Comparison of ENCODE assay signal across 8 cellular contexts in genomic region chr3:193826126-193826795, GRCh38.
DNase-seq lines count a peak whose midpoint lies in the region; ATAC-seq and TF ChIP-seq lines count a peak whose summit lies in the region.

No MANE protein-coding gene starts in this region.

- H3K27ac ChIP-seq in AG04450 (ENCODE audit: low read depth, low read length) (no peak overlapping the region), breast epithelium (peak overlapping the region; percentile 8 to 75), lower lobe of right lung (no peak overlapping the region)

- TF ChIP-seq CTCF in AG04450 (IDR thresholded peaks at IDR 0.05; ENCODE audit: low read depth, low read length) (0 out of 2 replicates have a peak, but pooled peaks have one; percentile 8), breast epithelium (IDR thresholded peaks at IDR 0.05) (peak in 1 of 3 donors; percentile 24), lower lobe of right lung (IDR thresholded peaks at IDR 0.05) (no peak)

- TF ChIP-seq EP300 in Ishikawa (IDR thresholded peaks at IDR 0.05; ENCODE audit: borderline replicate concordance), result no peak

- no peaks in the 10 kb centered on the region for H3K36me3 ChIP-seq in breast epithelium
- H3K36me3 ChIP-seq in lower lobe of right lung, result no peaks in the 10 kb centered on the region

- peaks cover 0 to 4% of the 10 kb centered on the region in 2 donors for H3K4me1 ChIP-seq in breast epithelium
- no peaks in the 10 kb centered on the region for H3K4me1 ChIP-seq in lower lobe of right lung

- ATAC-seq in lower lobe of right lung (peak; percentile 51 to 53), HG02885 (IDR thresholded peaks at IDR 0.05; ENCODE audit: poor library complexity, unreplicated experiment) (no peak), GM21447 (IDR thresholded peaks at IDR 0.05; ENCODE audit: unreplicated experiment) (no peak)

- POLR2A ChIA-PET in AG04450 (lab: Yijun Ruan, JAX), result no interaction called here

- CTCF ChIA-PET in AG04450 (lab: Charles Lee), result no interaction called here

- H3K27me3 ChIP-seq in AG04450 (ENCODE audit: control insufficient read depth, insufficient read depth, low read length), result peaks cover 29% of the 10 kb centered on the region
- H3K27me3 ChIP-seq in breast epithelium, result no peaks in the 10 kb centered on the region
- no peaks in the 10 kb centered on the region for H3K27me3 ChIP-seq in lower lobe of right lung (ENCODE audit: low read depth)

- H3K4me3 ChIP-seq in AG04450 (ENCODE audit: low read depth, low read length) (no peak overlapping the region), breast epithelium (no peak overlapping the region), lower lobe of right lung (no peak overlapping the region)

- DNase-seq in AG04450 (ENCODE audit: low read depth, low spot score), result peak; percentile 8
- peak in 1 of 2 donors; percentile 44 for DNase-seq in breast epithelium (ENCODE audit: low spot score in 2 of 2)
- DNase-seq in lower lobe of right lung, result no peak
- no peak for DNase-seq in SKM-1 treated with dmso at 0.1 percent for 144 hours (lab: John Stamatoyannopoulos, UW; ENCODE audit: unreplicated experiment)
- DNase-seq in SW 1271 (lab: John Stamatoyannopoulos, UW), result no peak

- no peak for TF ChIP-seq POLR2A in breast epithelium (IDR thresholded peaks at IDR 0.05)

- H3K9me3 ChIP-seq in AG04450 (ENCODE audit: control insufficient read depth, insufficient read depth, low read length) (no peaks in the 10 kb centered on the region; the same call in 1 of the 2 replicates), breast epithelium (no peaks in the 10 kb centered on the region), lower lobe of right lung (no peaks in the 10 kb centered on the region)

- intact Hi-C loops in breast epithelium (cut with DNase I; ENCODE audit: low total_unique reads) (no loop called here), lower lobe of right lung (cut with DNase I) (no loop called here)

- TF ChIP-seq RAD21 in Ishikawa (IDR thresholded peaks at IDR 0.05; ENCODE audit: low read depth), result peak; percentile 30

TF ChIP-seq in Ishikawa, 13 proteins besides CTCF, POLR2A, EP300 and RAD21:
- TF ChIP-seq YY1 (IDR thresholded peaks at IDR 0.05; ENCODE audit: low read depth), result no peak
- TF ChIP-seq USF1 (IDR thresholded peaks at IDR 0.05), result 0 out of 2 replicates have a peak, but pooled peaks have one; percentile 19
- no peak for TF ChIP-seq NFIC (IDR thresholded peaks at IDR 0.05)
- no peak for TF ChIP-seq CEBPB (IDR thresholded peaks at IDR 0.05)
- 0 out of 2 replicates have a peak, but pooled peaks have one; percentile 42 for TF ChIP-seq ZBTB7A (IDR thresholded peaks at IDR 0.05; ENCODE audit: low read depth)
- no peak for TF ChIP-seq CREB1 (IDR thresholded peaks at IDR 0.05; ENCODE audit: low read depth)
- TF ChIP-seq, protein P1, sequence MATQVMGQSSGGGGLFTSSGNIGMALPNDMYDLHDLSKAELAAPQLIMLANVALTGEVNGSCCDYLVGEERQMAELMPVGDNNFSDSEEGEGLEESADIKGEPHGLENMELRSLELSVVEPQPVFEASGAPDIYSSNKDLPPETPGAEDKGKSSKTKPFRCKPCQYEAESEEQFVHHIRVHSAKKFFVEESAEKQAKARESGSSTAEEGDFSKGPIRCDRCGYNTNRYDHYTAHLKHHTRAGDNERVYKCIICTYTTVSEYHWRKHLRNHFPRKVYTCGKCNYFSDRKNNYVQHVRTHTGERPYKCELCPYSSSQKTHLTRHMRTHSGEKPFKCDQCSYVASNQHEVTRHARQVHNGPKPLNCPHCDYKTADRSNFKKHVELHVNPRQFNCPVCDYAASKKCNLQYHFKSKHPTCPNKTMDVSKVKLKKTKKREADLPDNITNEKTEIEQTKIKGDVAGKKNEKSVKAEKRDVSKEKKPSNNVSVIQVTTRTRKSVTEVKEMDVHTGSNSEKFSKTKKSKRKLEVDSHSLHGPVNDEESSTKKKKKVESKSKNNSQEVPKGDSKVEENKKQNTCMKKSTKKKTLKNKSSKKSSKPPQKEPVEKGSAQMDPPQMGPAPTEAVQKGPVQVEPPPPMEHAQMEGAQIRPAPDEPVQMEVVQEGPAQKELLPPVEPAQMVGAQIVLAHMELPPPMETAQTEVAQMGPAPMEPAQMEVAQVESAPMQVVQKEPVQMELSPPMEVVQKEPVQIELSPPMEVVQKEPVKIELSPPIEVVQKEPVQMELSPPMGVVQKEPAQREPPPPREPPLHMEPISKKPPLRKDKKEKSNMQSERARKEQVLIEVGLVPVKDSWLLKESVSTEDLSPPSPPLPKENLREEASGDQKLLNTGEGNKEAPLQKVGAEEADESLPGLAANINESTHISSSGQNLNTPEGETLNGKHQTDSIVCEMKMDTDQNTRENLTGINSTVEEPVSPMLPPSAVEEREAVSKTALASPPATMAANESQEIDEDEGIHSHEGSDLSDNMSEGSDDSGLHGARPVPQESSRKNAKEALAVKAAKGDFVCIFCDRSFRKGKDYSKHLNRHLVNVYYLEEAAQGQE (IDR thresholded peaks at IDR 0.05; ENCODE audit: low read depth), result no peak
- no peak for TF ChIP-seq FOXM1 (IDR thresholded peaks at IDR 0.05; ENCODE audit: borderline replicate concordance, low read depth)

Comparison
In these comparisons a context has a peak if more than half of its experiments do, and no peak if none do; other contexts are left out.
1. H3K27ac ChIP-seq: peak in breast epithelium (2 of 2); none in AG04450 (single experiment) and lower lobe of right lung (single experiment).
2. ATAC-seq: peak in lower lobe of right lung (2 of 2); none in HG02885 (single experiment) and GM21447 (single experiment).